ENCODE assay signal across 1 cellular context in the genomic region with DNA sequence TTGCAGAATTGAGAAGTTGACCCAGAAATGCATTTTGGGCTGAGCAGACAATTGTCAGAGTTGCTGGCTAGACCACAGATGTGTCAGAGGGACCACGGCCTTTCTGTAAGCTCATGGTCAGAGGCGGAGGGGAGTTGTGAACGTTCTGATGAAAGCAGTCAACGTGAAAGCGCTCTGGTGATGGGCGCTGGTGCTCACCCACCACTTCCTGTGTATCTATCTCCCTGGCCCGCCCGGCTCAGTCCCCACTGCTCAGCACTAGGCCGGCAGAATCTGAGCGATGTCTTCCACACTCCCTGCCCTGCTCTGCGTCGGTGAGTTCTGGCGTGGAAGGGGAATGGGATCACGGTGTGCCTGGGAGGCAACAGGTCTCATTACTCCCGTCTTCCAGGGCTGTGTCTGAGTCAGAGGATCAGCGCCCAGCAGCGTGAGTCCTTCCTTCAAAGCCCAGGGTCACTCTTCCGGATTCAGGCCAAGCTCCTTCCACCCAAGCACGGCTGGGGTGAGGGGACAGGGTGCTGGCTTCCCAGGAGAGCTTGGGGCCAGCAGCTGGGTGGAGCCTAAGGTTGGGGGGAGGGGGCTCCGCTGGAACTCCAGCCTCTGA.
TF ChIP-seq lines count a peak whose summit lies in the region.

A gene with protein sequence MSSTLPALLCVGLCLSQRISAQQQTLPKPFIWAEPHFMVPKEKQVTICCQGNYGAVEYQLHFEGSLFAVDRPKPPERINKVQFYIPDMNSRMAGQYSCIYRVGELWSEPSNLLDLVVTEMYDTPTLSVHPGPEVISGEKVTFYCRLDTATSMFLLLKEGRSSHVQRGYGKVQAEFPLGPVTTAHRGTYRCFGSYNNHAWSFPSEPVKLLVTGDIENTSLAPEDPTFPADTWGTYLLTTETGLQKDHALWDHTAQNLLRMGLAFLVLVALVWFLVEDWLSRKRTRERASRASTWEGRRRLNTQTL (plus strand): TSS at position 241 of the 604 bp plus-strand sequence. CDS start 40 bp downstream, at position 281.

TF ChIP-seq in H1, 55 proteins besides CTCF, POLR2A, EP300 and RAD21:
- TF ChIP-seq EZH2 (IDR thresholded peaks at IDR 0.05; ENCODE audit: low read depth, low read length, severe bottlenecking), result no peak
- TF ChIP-seq KDM5A (IDR thresholded peaks at IDR 0.05; ENCODE audit: low read length), result no peak
- no peak for TF ChIP-seq SP2 (IDR thresholded peaks at IDR 0.05; ENCODE audit: low read length)
- TF ChIP-seq CTBP2 (IDR thresholded peaks at IDR 0.05; ENCODE audit: borderline replicate concordance, insufficient read depth, insufficient read length, low read length), result no peak
- TF ChIP-seq GABPA (IDR thresholded peaks at IDR 0.05; ENCODE audit: borderline replicate concordance, insufficient read depth, low read length), result no peak
- TF ChIP-seq RFX5 (IDR thresholded peaks at IDR 0.05; ENCODE audit: borderline replicate concordance, low read depth, low read length), result no peak
- no peak for TF ChIP-seq BCL11A (IDR thresholded peaks at IDR 0.05; ENCODE audit: low read depth in 2 of 2, low read length in 2 of 2)
- TF ChIP-seq ASH2L (IDR thresholded peaks at IDR 0.05; ENCODE audit: low read length), result no peak
- no peak for TF ChIP-seq EGR1 (IDR thresholded peaks at IDR 0.05; ENCODE audit: borderline replicate concordance, low read depth, low read length)
- no peak for TF ChIP-seq NRF1 (IDR thresholded peaks at IDR 0.05; ENCODE audit: low read depth, low read length)
TF ChIP-seq in H1: peak in this region for 0.
